1 cellular context compared by ENCODE assay signal in the genomic region with DNA sequence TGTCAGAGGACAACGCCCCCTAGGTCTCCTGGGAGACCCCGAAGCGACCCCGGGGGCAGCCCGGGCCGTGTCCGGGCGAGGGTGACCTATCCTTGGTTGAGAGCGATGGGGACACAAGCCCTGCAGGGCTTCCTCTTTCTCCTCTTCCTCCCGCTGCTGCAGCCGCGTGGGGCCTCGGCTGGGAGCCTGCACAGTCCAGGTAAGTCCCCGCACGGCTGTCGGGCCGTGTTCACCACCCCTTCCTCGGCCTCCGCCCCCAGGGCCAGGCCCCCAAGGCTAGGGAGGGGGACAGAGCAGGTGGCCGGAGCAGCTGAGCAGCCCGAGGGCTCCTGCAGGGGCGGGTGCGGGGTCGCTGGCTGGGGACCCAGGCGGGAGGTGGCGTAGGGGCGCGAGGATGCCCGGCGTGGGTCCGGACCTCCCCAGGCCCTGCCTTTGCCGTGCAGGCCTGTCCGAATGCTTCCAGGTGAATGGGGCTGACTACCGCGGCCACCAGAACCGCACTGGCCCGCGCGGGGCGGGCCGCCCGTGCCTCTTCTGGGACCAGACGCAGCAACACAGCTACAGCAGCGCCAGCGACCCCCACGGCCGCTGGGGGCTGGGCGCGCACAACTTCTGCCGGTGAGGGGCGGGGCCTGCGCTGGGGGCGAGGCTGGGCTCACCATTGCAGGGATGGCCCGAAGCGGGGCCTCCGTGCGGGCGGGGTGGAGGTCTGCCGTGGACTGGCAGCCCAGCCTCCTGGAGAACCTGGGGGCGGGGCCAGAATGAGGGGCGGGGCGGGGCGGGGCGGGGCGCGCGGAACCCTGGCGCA.
TF ChIP-seq lines count a peak whose summit lies in the region.

No MANE protein-coding gene starts in this region.

TF ChIP-seq in HepG2, 621 proteins besides CTCF, POLR2A, EP300 and RAD21 (continued from another document and continues in another):
- TF ChIP-seq, protein P1, sequence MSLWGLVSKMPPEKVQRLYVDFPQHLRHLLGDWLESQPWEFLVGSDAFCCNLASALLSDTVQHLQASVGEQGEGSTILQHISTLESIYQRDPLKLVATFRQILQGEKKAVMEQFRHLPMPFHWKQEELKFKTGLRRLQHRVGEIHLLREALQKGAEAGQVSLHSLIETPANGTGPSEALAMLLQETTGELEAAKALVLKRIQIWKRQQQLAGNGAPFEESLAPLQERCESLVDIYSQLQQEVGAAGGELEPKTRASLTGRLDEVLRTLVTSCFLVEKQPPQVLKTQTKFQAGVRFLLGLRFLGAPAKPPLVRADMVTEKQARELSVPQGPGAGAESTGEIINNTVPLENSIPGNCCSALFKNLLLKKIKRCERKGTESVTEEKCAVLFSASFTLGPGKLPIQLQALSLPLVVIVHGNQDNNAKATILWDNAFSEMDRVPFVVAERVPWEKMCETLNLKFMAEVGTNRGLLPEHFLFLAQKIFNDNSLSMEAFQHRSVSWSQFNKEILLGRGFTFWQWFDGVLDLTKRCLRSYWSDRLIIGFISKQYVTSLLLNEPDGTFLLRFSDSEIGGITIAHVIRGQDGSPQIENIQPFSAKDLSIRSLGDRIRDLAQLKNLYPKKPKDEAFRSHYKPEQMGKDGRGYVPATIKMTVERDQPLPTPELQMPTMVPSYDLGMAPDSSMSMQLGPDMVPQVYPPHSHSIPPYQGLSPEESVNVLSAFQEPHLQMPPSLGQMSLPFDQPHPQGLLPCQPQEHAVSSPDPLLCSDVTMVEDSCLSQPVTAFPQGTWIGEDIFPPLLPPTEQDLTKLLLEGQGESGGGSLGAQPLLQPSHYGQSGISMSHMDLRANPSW (CRISPR knock-in tag; IDR thresholded peaks at IDR 0.05; ENCODE audit: borderline replicate concordance): no peak
- no peak for TF ChIP-seq ZFP37 (CRISPR knock-in tag; IDR thresholded peaks at IDR 0.05; ENCODE audit: borderline replicate concordance)
- TF ChIP-seq ZNF460 (CRISPR knock-in tag; IDR thresholded peaks at IDR 0.05; ENCODE audit: borderline replicate concordance): no peak
- no peak for TF ChIP-seq YEATS2 (CRISPR knock-in tag; IDR thresholded peaks at IDR 0.05; ENCODE audit: borderline replicate concordance)
- TF ChIP-seq ASH2L (IDR thresholded peaks at IDR 0.05; ENCODE audit: insufficient read length, low read depth, low read length): peak; percentile 23
- TF ChIP-seq SRSF1 (optimal IDR thresholded peaks at IDR 0.05; ENCODE audit: low read depth, low read length): peak; percentile 57
- TF ChIP-seq, protein P2, sequence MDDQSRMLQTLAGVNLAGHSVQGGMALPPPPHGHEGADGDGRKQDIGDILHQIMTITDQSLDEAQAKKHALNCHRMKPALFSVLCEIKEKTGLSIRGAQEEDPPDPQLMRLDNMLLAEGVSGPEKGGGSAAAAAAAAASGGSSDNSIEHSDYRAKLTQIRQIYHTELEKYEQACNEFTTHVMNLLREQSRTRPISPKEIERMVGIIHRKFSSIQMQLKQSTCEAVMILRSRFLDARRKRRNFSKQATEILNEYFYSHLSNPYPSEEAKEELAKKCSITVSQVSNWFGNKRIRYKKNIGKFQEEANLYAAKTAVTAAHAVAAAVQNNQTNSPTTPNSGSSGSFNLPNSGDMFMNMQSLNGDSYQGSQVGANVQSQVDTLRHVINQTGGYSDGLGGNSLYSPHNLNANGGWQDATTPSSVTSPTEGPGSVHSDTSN (CRISPR knock-in tag; IDR thresholded peaks at IDR 0.05; ENCODE audit: borderline replicate concordance): no peak
- 0 out of 2 replicates have a peak, but pooled peaks have one; percentile 26 for TF ChIP-seq RBFOX2 (IDR thresholded peaks at IDR 0.05; ENCODE audit: low read depth, low read length)
- no peak for TF ChIP-seq ZNF552 (CRISPR knock-in tag; IDR thresholded peaks at IDR 0.05; ENCODE audit: borderline replicate concordance)
- TF ChIP-seq ZNF577 (CRISPR knock-in tag; IDR thresholded peaks at IDR 0.05; ENCODE audit: borderline replicate concordance, low read depth): no peak
- no peak for TF ChIP-seq NONO (IDR thresholded peaks at IDR 0.05)
- TF ChIP-seq NONO (CRISPR knock-in tag; conservative IDR thresholded peaks at IDR 0.05): 0 out of 2 replicates have a peak, but pooled peaks have one; percentile 9
- TF ChIP-seq ZNF776 (CRISPR knock-in tag; IDR thresholded peaks at IDR 0.05): no peak
- no peak for TF ChIP-seq ZNF432 (CRISPR knock-in tag; IDR thresholded peaks at IDR 0.05; ENCODE audit: borderline replicate concordance)
- TF ChIP-seq HNF4A (CRISPR knock-in tag; IDR thresholded peaks at IDR 0.05): no peak
- TF ChIP-seq DNMT3B (CRISPR knock-in tag; conservative IDR thresholded peaks at IDR 0.05): no peak
- no peak for TF ChIP-seq SMAD3 (CRISPR knock-in tag; IDR thresholded peaks at IDR 0.05)
- TF ChIP-seq ZSCAN25 (CRISPR knock-in tag; IDR thresholded peaks at IDR 0.05): peak; percentile 63; the same call in 1 of the 2 replicates
- no peak for TF ChIP-seq GATAD1 (CRISPR knock-in tag; IDR thresholded peaks at IDR 0.05)
- TF ChIP-seq, protein P3, sequence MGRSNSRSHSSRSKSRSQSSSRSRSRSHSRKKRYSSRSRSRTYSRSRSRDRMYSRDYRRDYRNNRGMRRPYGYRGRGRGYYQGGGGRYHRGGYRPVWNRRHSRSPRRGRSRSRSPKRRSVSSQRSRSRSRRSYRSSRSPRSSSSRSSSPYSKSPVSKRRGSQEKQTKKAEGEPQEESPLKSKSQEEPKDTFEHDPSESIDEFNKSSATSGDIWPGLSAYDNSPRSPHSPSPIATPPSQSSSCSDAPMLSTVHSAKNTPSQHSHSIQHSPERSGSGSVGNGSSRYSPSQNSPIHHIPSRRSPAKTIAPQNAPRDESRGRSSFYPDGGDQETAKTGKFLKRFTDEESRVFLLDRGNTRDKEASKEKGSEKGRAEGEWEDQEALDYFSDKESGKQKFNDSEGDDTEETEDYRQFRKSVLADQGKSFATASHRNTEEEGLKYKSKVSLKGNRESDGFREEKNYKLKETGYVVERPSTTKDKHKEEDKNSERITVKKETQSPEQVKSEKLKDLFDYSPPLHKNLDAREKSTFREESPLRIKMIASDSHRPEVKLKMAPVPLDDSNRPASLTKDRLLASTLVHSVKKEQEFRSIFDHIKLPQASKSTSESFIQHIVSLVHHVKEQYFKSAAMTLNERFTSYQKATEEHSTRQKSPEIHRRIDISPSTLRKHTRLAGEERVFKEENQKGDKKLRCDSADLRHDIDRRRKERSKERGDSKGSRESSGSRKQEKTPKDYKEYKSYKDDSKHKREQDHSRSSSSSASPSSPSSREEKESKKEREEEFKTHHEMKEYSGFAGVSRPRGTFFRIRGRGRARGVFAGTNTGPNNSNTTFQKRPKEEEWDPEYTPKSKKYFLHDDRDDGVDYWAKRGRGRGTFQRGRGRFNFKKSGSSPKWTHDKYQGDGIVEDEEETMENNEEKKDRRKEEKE (IDR thresholded peaks at IDR 0.05): no peak
- TF ChIP-seq WIZ (CRISPR knock-in tag; IDR thresholded peaks at IDR 0.05): no peak
- TF ChIP-seq CBFB (CRISPR knock-in tag; IDR thresholded peaks at IDR 0.05): no peak
- TF ChIP-seq SIX4 (CRISPR knock-in tag; IDR thresholded peaks at IDR 0.05): no peak
- TF ChIP-seq ZBTB42 (CRISPR knock-in tag; IDR thresholded peaks at IDR 0.05): no peak
- TF ChIP-seq MAFK (conservative IDR thresholded peaks at IDR 0.05 in 1 of 2, IDR thresholded peaks at IDR 0.05 in 1 of 2; ENCODE audit: low read length in 2 of 2): no peak
- no peak for TF ChIP-seq ZNF792 (CRISPR knock-in tag; IDR thresholded peaks at IDR 0.05)
- TF ChIP-seq HNRNPL (IDR thresholded peaks at IDR 0.05; ENCODE audit: low read depth, low read length): no peak
- TF ChIP-seq, protein P4, sequence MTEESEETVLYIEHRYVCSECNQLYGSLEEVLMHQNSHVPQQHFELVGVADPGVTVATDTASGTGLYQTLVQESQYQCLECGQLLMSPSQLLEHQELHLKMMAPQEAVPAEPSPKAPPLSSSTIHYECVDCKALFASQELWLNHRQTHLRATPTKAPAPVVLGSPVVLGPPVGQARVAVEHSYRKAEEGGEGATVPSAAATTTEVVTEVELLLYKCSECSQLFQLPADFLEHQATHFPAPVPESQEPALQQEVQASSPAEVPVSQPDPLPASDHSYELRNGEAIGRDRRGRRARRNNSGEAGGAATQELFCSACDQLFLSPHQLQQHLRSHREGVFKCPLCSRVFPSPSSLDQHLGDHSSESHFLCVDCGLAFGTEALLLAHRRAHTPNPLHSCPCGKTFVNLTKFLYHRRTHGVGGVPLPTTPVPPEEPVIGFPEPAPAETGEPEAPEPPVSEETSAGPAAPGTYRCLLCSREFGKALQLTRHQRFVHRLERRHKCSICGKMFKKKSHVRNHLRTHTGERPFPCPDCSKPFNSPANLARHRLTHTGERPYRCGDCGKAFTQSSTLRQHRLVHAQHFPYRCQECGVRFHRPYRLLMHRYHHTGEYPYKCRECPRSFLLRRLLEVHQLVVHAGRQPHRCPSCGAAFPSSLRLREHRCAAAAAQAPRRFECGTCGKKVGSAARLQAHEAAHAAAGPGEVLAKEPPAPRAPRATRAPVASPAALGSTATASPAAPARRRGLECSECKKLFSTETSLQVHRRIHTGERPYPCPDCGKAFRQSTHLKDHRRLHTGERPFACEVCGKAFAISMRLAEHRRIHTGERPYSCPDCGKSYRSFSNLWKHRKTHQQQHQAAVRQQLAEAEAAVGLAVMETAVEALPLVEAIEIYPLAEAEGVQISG (CRISPR knock-in tag; IDR thresholded peaks at IDR 0.05): 0 out of 2 replicates have a peak, but pooled peaks have one; percentile 27
- TF ChIP-seq ZNF12 (CRISPR knock-in tag; IDR thresholded peaks at IDR 0.05): no peak
- no peak for TF ChIP-seq ZSCAN12 (CRISPR knock-in tag; IDR thresholded peaks at IDR 0.05)
- no peak for TF ChIP-seq IKZF4 (CRISPR knock-in tag; IDR thresholded peaks at IDR 0.05; ENCODE audit: borderline replicate concordance, low read depth, not compliant biosample characterization)
- TF ChIP-seq, protein P5, sequence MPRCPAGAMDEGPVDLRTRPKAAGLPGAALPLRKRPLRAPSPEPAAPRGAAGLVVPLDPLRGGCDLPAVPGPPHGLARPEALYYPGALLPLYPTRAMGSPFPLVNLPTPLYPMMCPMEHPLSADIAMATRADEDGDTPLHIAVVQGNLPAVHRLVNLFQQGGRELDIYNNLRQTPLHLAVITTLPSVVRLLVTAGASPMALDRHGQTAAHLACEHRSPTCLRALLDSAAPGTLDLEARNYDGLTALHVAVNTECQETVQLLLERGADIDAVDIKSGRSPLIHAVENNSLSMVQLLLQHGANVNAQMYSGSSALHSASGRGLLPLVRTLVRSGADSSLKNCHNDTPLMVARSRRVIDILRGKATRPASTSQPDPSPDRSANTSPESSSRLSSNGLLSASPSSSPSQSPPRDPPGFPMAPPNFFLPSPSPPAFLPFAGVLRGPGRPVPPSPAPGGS (CRISPR knock-in tag; IDR thresholded peaks at IDR 0.05): no peak
- TF ChIP-seq, protein P6, sequence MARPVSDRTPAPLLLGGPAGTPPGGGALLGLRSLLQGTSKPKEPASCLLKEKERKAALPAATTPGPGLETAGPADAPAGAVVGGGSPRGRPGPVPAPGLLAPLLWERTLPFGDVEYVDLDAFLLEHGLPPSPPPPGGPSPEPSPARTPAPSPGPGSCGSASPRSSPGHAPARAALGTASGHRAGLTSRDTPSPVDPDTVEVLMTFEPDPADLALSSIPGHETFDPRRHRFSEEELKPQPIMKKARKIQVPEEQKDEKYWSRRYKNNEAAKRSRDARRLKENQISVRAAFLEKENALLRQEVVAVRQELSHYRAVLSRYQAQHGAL (CRISPR knock-in tag; IDR thresholded peaks at IDR 0.05; ENCODE audit: not compliant biosample characterization): no peak
- TF ChIP-seq U2AF1 (optimal IDR thresholded peaks at IDR 0.05; ENCODE audit: low read depth, low read length): no peak
- no peak for TF ChIP-seq JUND (CRISPR knock-in tag; IDR thresholded peaks at IDR 0.05)
- TF ChIP-seq JDP2 (CRISPR knock-in tag; IDR thresholded peaks at IDR 0.05; ENCODE audit: borderline replicate concordance): no peak
- TF ChIP-seq, protein P7, sequence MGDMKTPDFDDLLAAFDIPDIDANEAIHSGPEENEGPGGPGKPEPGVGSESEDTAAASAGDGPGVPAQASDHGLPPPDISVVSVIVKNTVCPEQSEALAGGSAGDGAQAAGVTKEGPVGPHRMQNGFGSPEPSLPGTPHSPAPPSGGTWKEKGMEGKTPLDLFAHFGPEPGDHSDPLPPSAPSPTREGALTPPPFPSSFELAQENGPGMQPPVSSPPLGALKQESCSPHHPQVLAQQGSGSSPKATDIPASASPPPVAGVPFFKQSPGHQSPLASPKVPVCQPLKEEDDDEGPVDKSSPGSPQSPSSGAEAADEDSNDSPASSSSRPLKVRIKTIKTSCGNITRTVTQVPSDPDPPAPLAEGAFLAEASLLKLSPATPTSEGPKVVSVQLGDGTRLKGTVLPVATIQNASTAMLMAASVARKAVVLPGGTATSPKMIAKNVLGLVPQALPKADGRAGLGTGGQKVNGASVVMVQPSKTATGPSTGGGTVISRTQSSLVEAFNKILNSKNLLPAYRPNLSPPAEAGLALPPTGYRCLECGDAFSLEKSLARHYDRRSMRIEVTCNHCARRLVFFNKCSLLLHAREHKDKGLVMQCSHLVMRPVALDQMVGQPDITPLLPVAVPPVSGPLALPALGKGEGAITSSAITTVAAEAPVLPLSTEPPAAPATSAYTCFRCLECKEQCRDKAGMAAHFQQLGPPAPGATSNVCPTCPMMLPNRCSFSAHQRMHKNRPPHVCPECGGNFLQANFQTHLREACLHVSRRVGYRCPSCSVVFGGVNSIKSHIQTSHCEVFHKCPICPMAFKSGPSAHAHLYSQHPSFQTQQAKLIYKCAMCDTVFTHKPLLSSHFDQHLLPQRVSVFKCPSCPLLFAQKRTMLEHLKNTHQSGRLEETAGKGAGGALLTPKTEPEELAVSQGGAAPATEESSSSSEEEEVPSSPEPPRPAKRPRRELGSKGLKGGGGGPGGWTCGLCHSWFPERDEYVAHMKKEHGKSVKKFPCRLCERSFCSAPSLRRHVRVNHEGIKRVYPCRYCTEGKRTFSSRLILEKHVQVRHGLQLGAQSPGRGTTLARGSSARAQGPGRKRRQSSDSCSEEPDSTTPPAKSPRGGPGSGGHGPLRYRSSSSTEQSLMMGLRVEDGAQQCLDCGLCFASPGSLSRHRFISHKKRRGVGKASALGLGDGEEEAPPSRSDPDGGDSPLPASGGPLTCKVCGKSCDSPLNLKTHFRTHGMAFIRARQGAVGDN (CRISPR knock-in tag; IDR thresholded peaks at IDR 0.05): peak; percentile 44; the same call in 1 of the 2 replicates
- no peak for TF ChIP-seq RFX3 (CRISPR knock-in tag; IDR thresholded peaks at IDR 0.05)
- TF ChIP-seq CCDC6 (CRISPR knock-in tag; IDR thresholded peaks at IDR 0.05): no peak
- no peak for TF ChIP-seq CEBPB (IDR thresholded peaks at IDR 0.05; ENCODE audit: borderline replicate concordance, low read depth, low read length)
- TF ChIP-seq ZNF546 (CRISPR knock-in tag; conservative IDR thresholded peaks at IDR 0.05): no peak
- no peak for TF ChIP-seq SOX13 (IDR thresholded peaks at IDR 0.05)
- TF ChIP-seq SOX13 (CRISPR knock-in tag; conservative IDR thresholded peaks at IDR 0.05 in 1 of 2, IDR thresholded peaks at IDR 0.05 in 1 of 2): no peak
